33 cellular contexts compared by ENCODE assay signal in the genomic region with DNA sequence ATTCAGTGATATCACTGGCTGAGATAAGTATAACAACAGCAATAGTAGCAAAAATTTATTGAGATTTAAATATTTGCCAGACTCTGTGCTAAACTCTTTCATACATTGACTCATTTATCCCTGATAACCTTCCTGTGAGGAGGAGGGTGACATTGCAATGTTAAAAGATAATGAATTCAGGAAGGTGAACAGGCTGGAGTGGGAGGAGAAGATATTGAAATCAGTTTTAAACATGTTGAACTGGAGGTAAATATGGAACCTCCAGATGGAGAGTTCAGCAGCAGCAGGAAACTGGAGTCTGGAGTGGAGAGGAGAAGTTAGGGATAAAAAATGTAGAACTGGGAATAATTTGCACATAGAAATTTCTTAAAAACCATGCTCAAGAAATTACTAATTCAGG.
"Had no signal": no experiment of that assay in that cellular context is flagged by ENCODE, and none has a peak within 500 bp of the region (broad histone marks: within the 10 kb centered on the region; RNA-seq: fewer than 3 reads in every experiment).

No MANE protein-coding gene starts in this region.

- H3K36me3 Mint-ChIP-seq: activated CD4-positive, alpha-beta memory T cell treated with anti-CD3 and anti-CD28 coated beads for 36 hours; activated naive CD4-positive, alpha-beta T cell treated with anti-CD3 and anti-CD28 coated beads, Interleukin-2, amount 50 U/mL, for 72 hours; brain had no signal

- DNase-seq: activated B cell treated with CpG ODN at 0.5 μM for 24 hours; activated CD4-positive, alpha-beta memory T cell treated with anti-CD3 and anti-CD28 coated beads for 36 hours; activated CD4-positive, alpha-beta T cell treated with anti-CD3 and anti-CD28 coated beads for 4 hours; activated CD4-positive, alpha-beta T cell treated with anti-CD3 and anti-CD28 coated beads, Interleukin-2, amount 50 U/mL, for 1 hour; activated CD4-positive, CD25-positive, alpha-beta regulatory T cell treated with anti-CD3 and anti-CD28 coated beads, Interleukin-2, amount 50 U/mL, for 72 hours; activated CD8-positive, alpha-beta memory T cell treated with anti-CD3 and anti-CD28 coated beads, Interleukin-2, amount 50 U/mL, for 4 hours; activated gamma-delta T cell treated with Interleukin-2 at 50 U/mL for 16 hours; activated naive CD4-positive, alpha-beta T cell treated with anti-CD3 and anti-CD28 coated beads for 36 hours; activated T-cell treated with anti-CD3 and anti-CD28 coated beads for 4 hours; activated T-cell treated with anti-CD3 and anti-CD28 coated beads, Interleukin-2, amount 50 U/mL, for 4 hours; adrenal gland; cerebellar nuclear complex; Karpas-422; MG63; NCI-H1048; NCI-H1105 treated with DMSO at 0.1 percent for 48 hours; NCI-H1436; NCI-H1694; NCI-H1930; NCI-H2081 treated with DMSO at 0.1 percent for 48 hours; NCI-H345; NCI-H526; NCI-H748 treated with DMSO at 0.1 percent for 48 hours; NK-92 treated with Interleukin-12 subunit alpha and Interleukin-12 subunit beta, amount 100 ng/mL, for 24 hours; Right ventricle myocardium superior; SW 1271; T-helper 1 cell; T-helper 9 cell had no signal

- H3K4me1 Mint-ChIP-seq: activated B cell treated with CpG ODN at 0.5 μM for 24 hours, brain had no signal

- H3K27ac Mint-ChIP-seq: activated B cell treated with CpG ODN at 0.5 μM for 24 hours; activated CD4-positive, alpha-beta memory T cell treated with anti-CD3 and anti-CD28 coated beads for 36 hours; activated naive CD4-positive, alpha-beta T cell treated with anti-CD3 and anti-CD28 coated beads for 36 hours; activated naive CD4-positive, alpha-beta T cell treated with anti-CD3 and anti-CD28 coated beads, Interleukin-2, amount 50 U/mL, for 72 hours; activated T-helper 1 cell treated with anti-CD3 and anti-CD28 coated beads, Interleukin-12 subunit alpha, Interleukin-12 subunit beta, Interleukin-2, Interleukin-4 antibody, amounts not matched to agents 30 ng/mL and 10 ng/mL and 1 ng/mL, durations not matched to agents 14 hours and 24 hours and 36 hours; brain had no signal

- H3K4me3 Mint-ChIP-seq: activated B cell treated with CpG ODN at 0.5 μM for 24 hours; activated CD4-positive, alpha-beta memory T cell treated with anti-CD3 and anti-CD28 coated beads for 36 hours; activated naive CD4-positive, alpha-beta T cell treated with anti-CD3 and anti-CD28 coated beads for 36 hours; activated T-cell treated with anti-CD3 and anti-CD28 coated beads, Interleukin-2, amount 50 U/mL, for 4 hours; activated T-helper 1 cell treated with anti-CD3 and anti-CD28 coated beads, Interleukin-12 subunit alpha, Interleukin-12 subunit beta, Interleukin-2, Interleukin-4 antibody, amounts not matched to agents 30 ng/mL and 10 ng/mL and 1 ng/mL, durations not matched to agents 14 hours and 24 hours and 36 hours; brain had no signal

- ATAC-seq: activated naive CD4-positive, alpha-beta T cell treated with anti-CD3 and anti-CD28 coated beads, Interleukin-2, amount 50 U/mL, for 72 hours; activated T-cell treated with anti-CD3 and anti-CD28 coated beads, Interleukin-2, amount 50 U/mL, for 4 hours had no signal

- H3K36me3 ChIP-seq: adrenal gland, MG63 had no signal

- H3K27ac ChIP-seq: adrenal gland, VCaP had no signal

- FAIRE-seq: bronchial epithelial cell had no signal

- H3K27me3 Mint-ChIP-seq: activated B cell treated with CpG ODN at 0.5 μM for 24 hours; activated CD4-positive, alpha-beta memory T cell treated with anti-CD3 and anti-CD28 coated beads for 36 hours had no signal

- H3K4me3 ChIP-seq: adrenal gland, MG63 had no signal

- H3K4me1 ChIP-seq: adrenal gland had no signal

- H3K27me3 ChIP-seq: adrenal gland, MG63 had no signal
